8 cellular contexts compared by ENCODE assay signal in the genomic region with DNA sequence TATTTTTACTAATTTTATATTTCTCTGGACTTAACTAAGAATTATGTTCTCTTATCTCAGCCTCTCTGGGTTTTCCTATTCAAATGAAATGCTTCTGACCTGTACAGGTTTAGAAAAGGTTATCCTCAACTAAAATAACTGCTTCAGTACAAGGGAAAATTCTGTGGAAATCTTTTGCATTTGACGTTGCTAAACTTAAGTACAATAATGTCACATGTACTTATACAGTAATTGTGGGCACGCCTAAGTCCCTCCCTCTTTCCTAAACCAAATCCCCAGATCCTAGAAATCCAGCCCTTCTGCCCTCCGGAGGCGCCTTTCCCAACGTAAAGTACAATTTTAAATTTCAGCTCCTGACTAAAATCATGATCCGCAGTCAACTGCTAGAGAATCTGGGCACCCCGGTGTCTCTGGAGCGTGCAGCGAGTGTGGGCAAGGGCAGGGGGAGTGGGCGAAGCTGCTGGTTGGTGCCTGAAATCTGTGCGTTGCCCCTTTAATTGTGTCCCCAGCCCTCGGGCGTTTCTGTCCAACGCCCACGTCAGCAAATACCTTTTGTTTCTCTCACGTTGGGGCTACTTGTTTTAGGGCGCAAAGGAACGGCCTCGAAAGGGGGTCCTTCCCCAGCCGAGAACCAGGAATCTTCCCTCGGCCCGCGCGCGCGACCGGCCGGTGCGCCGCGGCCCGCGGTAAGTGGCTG. TPM values are rescaled to one million over a fixed set of nuclear protein-coding genes. Genes with fewer than 3 reads are reported as not detected.
DNase-seq lines count a peak whose midpoint lies in the region; ATAC-seq and TF ChIP-seq lines count a peak whose summit lies in the region.

A gene (plus strand): TSS at position 541 of the 697 bp plus-strand sequence. CDS start 53,505 bp downstream, outside the sequence.

- peaks cover 0 to 3% of the 10 kb centered on the region in 2 experiments; a peak in 2 of 5 replicates for H3K9me3 Mint-ChIP-seq in H9
- no peaks in the 10 kb centered on the region for H3K9me3 Mint-ChIP-seq in activated naive CD8-positive, alpha-beta T cell treated with anti-CD3 and anti-CD28 coated beads, Interleukin-2, amount 10 ng/mL, durations not matched to agents 7 days and 5 days

- no peak for ATAC-seq in activated naive CD8-positive, alpha-beta T cell treated with anti-CD3 and anti-CD28 coated beads, Interleukin-2, amount 10 ng/mL, durations not matched to agents 7 days and 5 days (ENCODE audit: low read depth)
- no peak for ATAC-seq in GM21381 (IDR thresholded peaks at IDR 0.05; ENCODE audit: unreplicated experiment)
- ATAC-seq in HG03108 (IDR thresholded peaks at IDR 0.05; ENCODE audit: unreplicated experiment) = no peak

- no peak within 1 kb of the TSS for H4K5ac ChIP-seq in H9 (ENCODE audit: insufficient read length, low read depth, low read length)

- peak within 1 kb of the TSS; percentile 56 for H3K18ac ChIP-seq in H9 (ENCODE audit: insufficient read length, low read depth, low read length)

- peak within 1 kb of the TSS; percentile 88 for H3K9ac ChIP-seq in H9 (ENCODE audit: extremely low read depth, insufficient read length, low read length)

- DNase-seq in Ammon's horn (ENCODE audit: low spot score) = peak; percentile 39
- DNase-seq in H9 = peak; percentile 67
- peak; percentile 75 for DNase-seq in NCI-H82 (lab: John Stamatoyannopoulos, UW)
- DNase-seq in activated naive CD8-positive, alpha-beta T cell treated with anti-CD3 and anti-CD28 coated beads, Interleukin-2, amount 10 ng/mL, durations not matched to agents 7 days and 5 days = peak; percentile 41
- peak in 41 of 42 donors; percentile 7 to 71 (median 41) for DNase-seq in head of caudate nucleus
- peak; percentile 21 for DNase-seq in occipital lobe (lab: John Stamatoyannopoulos, UW)

- no peak within 1 kb of the TSS for H3K56ac ChIP-seq in H9 (ENCODE audit: insufficient read length, low read depth, low read length)

- H3K27ac ChIP-seq in H9 (ENCODE audit: insufficient read length, low read depth, low read length) = no peak within 1 kb of the TSS

- H4K20me1 ChIP-seq in H9 (ENCODE audit: control insufficient read depth, insufficient read depth, insufficient read length) = no peaks in the 10 kb centered on the region

- peaks cover 22 to 23% of the 10 kb centered on the region in 2 experiments for H3K4me1 Mint-ChIP-seq in H9
- H3K4me1 Mint-ChIP-seq in activated naive CD8-positive, alpha-beta T cell treated with anti-CD3 and anti-CD28 coated beads, Interleukin-2, amount 10 ng/mL, durations not matched to agents 7 days and 5 days = peaks cover 10% of the 10 kb centered on the region

- WGBS in H9 (ENCODE audit: extremely low coverage, insufficient read length, low lambda C conversion rate) = no CpG with 5 or more reads among the region's 33 CpGs

- peaks cover 2% of the 10 kb centered on the region; the same call in 1 of the 2 replicates for H3K4me1 ChIP-seq in H9 (ENCODE audit: insufficient read depth, low read length)

- H2AFZ ChIP-seq in H9 (ENCODE audit: low read length) = peak within 1 kb of the TSS; percentile 27

- H2BK12ac ChIP-seq in H9 (ENCODE audit: insufficient read length, low read depth, low read length) = no peak within 1 kb of the TSS

- H3K27me3 ChIP-seq in H9 (ENCODE audit: insufficient read depth, low read length) = peaks cover 4% of the 10 kb centered on the region; the same call in 1 of the 2 replicates

- peaks cover 0 to 10% (median 3%) of the 10 kb centered on the region in 3 experiments; a peak in 4 of 7 replicates for H3K36me3 Mint-ChIP-seq in H9 (ENCODE audit: insufficient read depth in 1 of 3, low read depth in 3 of 3)
- peaks cover 1% of the 10 kb centered on the region for H3K36me3 Mint-ChIP-seq in activated naive CD8-positive, alpha-beta T cell treated with anti-CD3 and anti-CD28 coated beads, Interleukin-2, amount 10 ng/mL, durations not matched to agents 7 days and 5 days

- H3K9me3 ChIP-seq in H9 (ENCODE audit: control insufficient read depth, low read depth, low read length) = no peaks in the 10 kb centered on the region

- peak within 1 kb of the TSS; percentile 85 for H3K14ac ChIP-seq in H9 (ENCODE audit: insufficient read depth, low read length)

- H3T11ph ChIP-seq in H9 (ENCODE audit: low read length) = no peak within 1 kb of the TSS

- no peak within 1 kb of the TSS for H2BK15ac ChIP-seq in H9 (ENCODE audit: low read depth, low read length)

- no peak within 1 kb of the TSS for H3K4ac ChIP-seq in H9 (ENCODE audit: low read depth, low read length)

- no peak within 1 kb of the TSS for H2BK120ac ChIP-seq in H9 (ENCODE audit: low read depth, low read length, poor library complexity, severe bottlenecking)

- peak within 1 kb of the TSS; percentile 90 to 96 for H3K4me3 Mint-ChIP-seq in H9
- peak within 1 kb of the TSS; percentile 78 for H3K4me3 Mint-ChIP-seq in activated naive CD8-positive, alpha-beta T cell treated with anti-CD3 and anti-CD28 coated beads, Interleukin-2, amount 10 ng/mL, durations not matched to agents 7 days and 5 days

- H3K27me3 Mint-ChIP-seq in H9 (ENCODE audit: low read depth) = peaks cover 2% of the 10 kb centered on the region
- peaks cover 81% of the 10 kb centered on the region for H3K27me3 Mint-ChIP-seq in activated naive CD8-positive, alpha-beta T cell treated with anti-CD3 and anti-CD28 coated beads, Interleukin-2, amount 10 ng/mL, durations not matched to agents 7 days and 5 days

- H2BK20ac ChIP-seq in H9 (ENCODE audit: low read depth, low read length, poor library complexity, severe bottlenecking) = no peak within 1 kb of the TSS

- intact Hi-C loops in head of caudate nucleus (cut with DNase I) = no loop called here

- H3K27ac Mint-ChIP-seq in H9 = peak within 1 kb of the TSS; percentile 77 to 94 (median 92)
- H3K27ac Mint-ChIP-seq in activated naive CD8-positive, alpha-beta T cell treated with anti-CD3 and anti-CD28 coated beads, Interleukin-2, amount 10 ng/mL, durations not matched to agents 7 days and 5 days = no peak within 1 kb of the TSS

- H2BK5ac ChIP-seq in H9 (ENCODE audit: insufficient read length, low read length) = no peak within 1 kb of the TSS

- H3K79me1 ChIP-seq in H9 (ENCODE audit: insufficient read depth, low read depth, low read length, poor library complexity, severe bottlenecking) = no peaks in the 10 kb centered on the region

- H3K23me2 ChIP-seq in H9 (ENCODE audit: insufficient read length, low read depth, low read length, poor library complexity, severe bottlenecking) = peaks cover 12% of the 10 kb centered on the region

- H3K79me2 ChIP-seq in H9 (ENCODE audit: insufficient read depth, low read length) = peaks cover 3% of the 10 kb centered on the region; the same call in 1 of the 2 replicates

- no peak within 1 kb of the TSS for H2AK5ac ChIP-seq in H9 (ENCODE audit: insufficient read length, low read length)

- H3K4me2 ChIP-seq in H9 (ENCODE audit: insufficient read depth, insufficient read length, low read length) = peak within 1 kb of the TSS; percentile 93

- H3K23ac ChIP-seq in H9 (ENCODE audit: insufficient read length, low read depth, low read length) = no peak within 1 kb of the TSS

- no peak within 1 kb of the TSS for H4K91ac ChIP-seq in H9 (ENCODE audit: insufficient read length, low read depth, low read length)

- no peak for TF ChIP-seq CTCF in H9 (conservative IDR thresholded peaks at IDR 0.05)

- no peak within 1 kb of the TSS for H4K8ac ChIP-seq in H9 (replicated peaks; ENCODE audit: insufficient read length, low read depth, low read length)

- POLR2A ChIA-PET in activated naive CD8-positive, alpha-beta T cell treated with anti-CD3 and anti-CD28 coated beads, Interleukin-2, amount 10 ng/mL, durations not matched to agents 7 days and 5 days (lab: Charles Lee) = interaction anchor here (0.5 kb wide), 1 partner anchor 302 kb away, joined by 4 read pairs; no protein-coding TSS in a partner anchor

RNA-seq across cellular contexts. Expression of the gene that starts here (rescaled TPM):
- total RNA-seq in H9 (2021) = 11.1 and 11.3 TPM in 2 replicates
- total RNA-seq in activated naive CD8-positive, alpha-beta T cell treated with anti-CD3 and anti-CD28 coated beads, Interleukin-2, amount 10 ng/mL, durations not matched to agents 7 days and 5 days = under 1 TPM in 1 of 2 experiments, not detected in 1; 0.06 TPM
- 38.1 TPM for total RNA-seq in occipital lobe

Comparison
In these comparisons a context has a peak if more than half of its experiments do, and no peak if none do; other contexts are left out.
1. RNA of the gene that starts here (total RNA-seq): 38.1 TPM in occipital lobe (single experiment) and 11.1 to 11.3 TPM in H9; 0.06 TPM in activated naive CD8-positive, alpha-beta T cell treated with anti-CD3 and anti-CD28 coated beads, Interleukin-2, amount 10 ng/mL, durations not matched to agents 7 days and 5 days; every median in the first group is over 10 times any median in the second.
2. Peak in DNase-seq in activated naive CD8-positive, alpha-beta T cell treated with anti-CD3 and anti-CD28 coated beads, Interleukin-2, amount 10 ng/mL, durations not matched to agents 7 days and 5 days; RNA of the gene not detected or under 1 TPM.
3. DNase-seq: peak in every context shown above with its lines; median percentile 75 in NCI-H82; 67 in H9; 41 in activated naive CD8-positive, alpha-beta T cell treated with anti-CD3 and anti-CD28 coated beads, Interleukin-2, amount 10 ng/mL, durations not matched to agents 7 days and 5 days; 41 in head of caudate nucleus; 39 in Ammon's horn; 21 in occipital lobe.